In the genomic region with DNA sequence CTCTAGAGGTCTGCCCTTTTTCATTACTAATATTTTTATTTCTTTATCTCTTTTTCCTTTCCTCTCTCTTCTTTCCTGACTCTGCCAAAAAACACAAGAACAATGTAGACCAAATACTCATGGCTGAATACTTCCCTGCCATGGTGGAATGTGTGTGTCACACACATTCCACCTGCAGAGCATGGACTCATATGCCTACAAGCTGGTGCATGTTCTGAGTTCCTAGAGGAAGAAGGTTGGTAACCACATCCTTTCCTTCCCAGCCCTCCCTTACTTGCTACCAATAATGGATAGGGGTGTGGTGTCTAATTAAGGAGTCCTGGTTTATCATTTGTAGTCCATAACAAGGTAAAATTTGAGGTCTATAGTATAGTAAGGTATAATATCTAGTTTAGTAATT, we compare ENCODE assay signal across 18 cellular contexts. TPM values are rescaled to one million over a fixed set of nuclear protein-coding genes. Genes with fewer than 3 reads are reported as not detected.
DNase-seq lines count a peak whose midpoint lies in the region; ATAC-seq, FAIRE-seq and TF ChIP-seq lines count a peak whose summit lies in the region.
"Had no signal": no experiment of that assay in that cellular context is flagged by ENCODE, and none has a peak within 500 bp of the region (broad histone marks: within the 10 kb centered on the region; RNA-seq: fewer than 3 reads in every experiment).

No MANE protein-coding gene starts in this region.

- TF ChIP-seq CTCF in GM23338 (conservative IDR thresholded peaks at IDR 0.05; ENCODE audit: low read depth in 2 of 2) (no peak), mammary epithelial cell (conservative IDR thresholded peaks at IDR 0.05 in 1 of 2, IDR thresholded peaks at IDR 0.05 in 1 of 2; ENCODE audit: extremely low read depth in 1 of 2, insufficient read depth in 1 of 2, low read depth in 1 of 2, low read length in 2 of 2) (no peak), keratinocyte (optimal IDR thresholded peaks at IDR 0.05 in 1 of 3, IDR thresholded peaks at IDR 0.05 in 1 of 3, conservative IDR thresholded peaks at IDR 0.05 in 1 of 3; ENCODE audit: extremely low read depth in 1 of 3, insufficient read depth in 2 of 3, low read length in 3 of 3) (no peak), colonic mucosa (IDR thresholded peaks at IDR 0.05) (no peak), kidney (IDR thresholded peaks at IDR 0.05; ENCODE audit: borderline replicate concordance, extremely low read depth, insufficient read depth) (no peak)

- H3K9me1 ChIP-seq in keratinocyte (ENCODE audit: control insufficient read depth, extremely low read depth, insufficient read depth, low read length) = peaks cover 3% of the 10 kb centered on the region

- H3K79me2 ChIP-seq in GM23338 (replicated peaks; ENCODE audit: insufficient read depth) = no peaks in the 10 kb centered on the region
- H3K79me2 ChIP-seq in mammary epithelial cell (ENCODE audit: insufficient read depth, low read length) = no peaks in the 10 kb centered on the region
- no peaks in the 10 kb centered on the region for H3K79me2 ChIP-seq in keratinocyte (ENCODE audit: control insufficient read depth, insufficient read depth, low read length)

- no peak for ATAC-seq in GM23338
- no peak for ATAC-seq in activated T-cell treated with anti-CD3 and anti-CD28 coated beads, Interleukin-2, amount 50 U/mL, for 72 hours (replicated peaks in 1 of 2)

- H3K27me3 ChIP-seq in GM23338 (ENCODE audit: insufficient read depth) (no peaks in the 10 kb centered on the region), mammary epithelial cell (ENCODE audit: insufficient read depth, low read length) (no peaks in the 10 kb centered on the region), keratinocyte (ENCODE audit: control insufficient read depth, extremely low read depth, insufficient read depth, low read length) (no peaks in the 10 kb centered on the region), colonic mucosa (no peaks in the 10 kb centered on the region)
- H3K27me3 ChIP-seq: BE2C had no signal

- no peaks in the 10 kb centered on the region for H3F3A ChIP-seq in GM23338 (replicated peaks; ENCODE audit: low read depth)

- DNase-seq in GM23338 (ENCODE audit: low spot score) (peak; percentile 11), mammary epithelial cell (peak; percentile 92), keratinocyte (ENCODE audit: low read depth, low spot score) (peak; percentile 93), NCI-H82 (lab: John Stamatoyannopoulos, UW) (no peak), colonic mucosa (no peak), kidney (no peak)
- no peak for DNase-seq in activated T-cell treated with anti-CD3 and anti-CD28 coated beads, Interleukin-2, amount 50 U/mL, for 72 hours
- DNase-seq: BE2C; Calu3; CD4-positive, alpha-beta T cell; DMS53; H7; NCI-H187 treated with DMSO at 0.1 percent for 48 hours; NCI-H526 treated with DMSO at 0.1 percent for 48 hours; NK-92 treated with Interleukin-12 subunit alpha and Interleukin-12 subunit beta, amount 100 ng/mL, for 24 hours; SJCRH30 had no signal

- H3K27ac Mint-ChIP-seq in GM23338 = no peak overlapping the region
- H3K27ac Mint-ChIP-seq in activated T-cell treated with anti-CD3 and anti-CD28 coated beads, Interleukin-2, amount 50 U/mL, for 72 hours = no peak overlapping the region
- H3K27ac Mint-ChIP-seq: CD4-positive, alpha-beta T cell had no signal

- CTCF ChIA-PET in mammary epithelial cell (lab: Charles Lee; ENCODE audit: low non-redundant PET) = no interaction called here

- H3K4me2 ChIP-seq in GM23338 = no peak overlapping the region
- H3K4me2 ChIP-seq in mammary epithelial cell (ENCODE audit: insufficient read depth, low read depth, low read length) = peak overlapping the region; percentile 33
- H3K4me2 ChIP-seq in keratinocyte (ENCODE audit: control insufficient read depth, extremely low read depth, insufficient read depth, low read depth, low read length) = peak overlapping the region; percentile 35

- H3K9me3 ChIP-seq in mammary epithelial cell (replicated peaks; ENCODE audit: insufficient read depth, low read length) (no peaks in the 10 kb centered on the region), keratinocyte (ENCODE audit: control insufficient read depth, low read depth, low read length) (no peaks in the 10 kb centered on the region), colonic mucosa (no peaks in the 10 kb centered on the region), kidney (ENCODE audit: control insufficient read depth in 1 of 2, low read length in 2 of 2) (no peaks in the 10 kb centered on the region)
- H3K9me3 ChIP-seq: BE2C, SJCRH30 had no signal

- peaks cover 16% of the 10 kb centered on the region for H3K4me1 Mint-ChIP-seq in GM23338
- H3K4me1 Mint-ChIP-seq in activated T-cell treated with anti-CD3 and anti-CD28 coated beads, Interleukin-2, amount 50 U/mL, for 72 hours (ENCODE audit: low read depth) = no peaks in the 10 kb centered on the region

- no peak overlapping the region for H3K4me3 Mint-ChIP-seq in GM23338
- no peak overlapping the region for H3K4me3 Mint-ChIP-seq in activated T-cell treated with anti-CD3 and anti-CD28 coated beads, Interleukin-2, amount 50 U/mL, for 72 hours
- H3K4me3 Mint-ChIP-seq: CD4-positive, alpha-beta T cell had no signal

- peaks cover 5% of the 10 kb centered on the region; the same call in 1 of the 3 replicates for H3K36me3 Mint-ChIP-seq in GM23338 (ENCODE audit: low read depth)
- H3K36me3 Mint-ChIP-seq in activated T-cell treated with anti-CD3 and anti-CD28 coated beads, Interleukin-2, amount 50 U/mL, for 72 hours (ENCODE audit: insufficient read depth in 2 of 2) = no peaks in the 10 kb centered on the region

- H2AFZ ChIP-seq in GM23338 (no peak overlapping the region), mammary epithelial cell (ENCODE audit: low read depth, low read length) (no peak overlapping the region), keratinocyte (ENCODE audit: control insufficient read depth, low read length) (no peak overlapping the region)

- no peak overlapping the region for H3K4me3 ChIP-seq in GM23338
- no peak overlapping the region for H3K4me3 ChIP-seq in mammary epithelial cell (replicated peaks in 1 of 3; ENCODE audit: insufficient read depth in 1 of 3, low read depth in 2 of 3, low read length in 3 of 3)
- H3K4me3 ChIP-seq in keratinocyte (ENCODE audit: control insufficient read depth in 2 of 3, extremely low read depth in 1 of 3, insufficient read depth in 2 of 3, low read depth in 1 of 3, low read length in 3 of 3) = no peak overlapping the region
- no peak overlapping the region for H3K4me3 ChIP-seq in colonic mucosa
- no peak overlapping the region for H3K4me3 ChIP-seq in kidney (ENCODE audit: low read length in 2 of 2)
- H3K4me3 ChIP-seq: SJCRH30 had no signal

- in situ Hi-C loops in mammary epithelial cell (cut with MboI; ENCODE audit: low sequenced_read_pairs in 2 of 2) = no loop called here

- H4K20me1 ChIP-seq in GM23338 (replicated peaks; ENCODE audit: insufficient read depth) (no peaks in the 10 kb centered on the region), mammary epithelial cell (ENCODE audit: insufficient read depth, low read length) (no peaks in the 10 kb centered on the region), keratinocyte (ENCODE audit: control insufficient read depth, extremely low read depth, insufficient read depth, low read length) (no peaks in the 10 kb centered on the region)

- H3K4me1 ChIP-seq in GM23338 (ENCODE audit: insufficient read depth) = no peaks in the 10 kb centered on the region
- peaks cover 54% of the 10 kb centered on the region for H3K4me1 ChIP-seq in mammary epithelial cell (ENCODE audit: insufficient read depth, low read length)
- H3K4me1 ChIP-seq in keratinocyte (ENCODE audit: control insufficient read depth, extremely low read depth, insufficient read depth, low read length) = peaks cover 40% of the 10 kb centered on the region
- no peaks in the 10 kb centered on the region for H3K4me1 ChIP-seq in colonic mucosa
- no peaks in the 10 kb centered on the region for H3K4me1 ChIP-seq in kidney (ENCODE audit: control insufficient read depth in 1 of 2, insufficient read depth in 1 of 2, low read depth in 1 of 2, low read length in 2 of 2)
- H3K4me1 ChIP-seq: BE2C, SJCRH30 had no signal

- no peaks in the 10 kb centered on the region for H3K36me3 ChIP-seq in GM23338 (ENCODE audit: insufficient read depth)
- no peaks in the 10 kb centered on the region for H3K36me3 ChIP-seq in mammary epithelial cell (ENCODE audit: insufficient read depth, low read length)
- no peaks in the 10 kb centered on the region for H3K36me3 ChIP-seq in keratinocyte (ENCODE audit: control insufficient read depth in 2 of 2, extremely low read depth in 1 of 2, insufficient read depth in 2 of 2, low read length in 2 of 2)
- H3K36me3 ChIP-seq in colonic mucosa = no peaks in the 10 kb centered on the region
- no peaks in the 10 kb centered on the region for H3K36me3 ChIP-seq in kidney (ENCODE audit: control insufficient read depth in 1 of 2, insufficient read depth in 2 of 2, low read length in 2 of 2)
- H3K36me3 ChIP-seq: BE2C, SJCRH30 had no signal

- peak; percentile 100 for FAIRE-seq in keratinocyte (lab: Jason Lieb, UNC)
- no peak for FAIRE-seq in kidney (lab: Jason Lieb, UNC)
- FAIRE-seq: GM19239 had no signal

- dilution Hi-C loops in mammary epithelial cell (cut with HindIII; ENCODE audit: low sequenced_read_pairs) (no loop called here), keratinocyte (cut with MboI; ENCODE audit: extremely low pct_ligation_motif_present, low sequenced_read_pairs) (no loop called here)

- intact Hi-C loops in mammary epithelial cell (cut with micrococcal nuclease) (no loop called here), colonic mucosa (cut with DNase I) (no loop called here), kidney (cut with DNase I) (no loop called here)

- H3K9me2 ChIP-seq in GM23338 (ENCODE audit: insufficient read depth) = peaks cover 11% of the 10 kb centered on the region; the same call in 1 of the 2 replicates

- peaks cover 20% of the 10 kb centered on the region for H3K27me3 Mint-ChIP-seq in GM23338 (ENCODE audit: insufficient read depth, low read depth, poor library complexity)
- peaks cover 30% of the 10 kb centered on the region for H3K27me3 Mint-ChIP-seq in activated T-cell treated with anti-CD3 and anti-CD28 coated beads, Interleukin-2, amount 50 U/mL, for 72 hours (ENCODE audit: low read depth)

- no TSS peak for BruUV-seq in mammary epithelial cell (replicated peaks; lab: Mats Ljungman, UMichigan)

- H3K9ac ChIP-seq in mammary epithelial cell (ENCODE audit: insufficient read depth, low read length) = no peak overlapping the region
- no peak overlapping the region for H3K9ac ChIP-seq in keratinocyte (ENCODE audit: control insufficient read depth, extremely low read depth, insufficient read depth, low read length)
- no peak overlapping the region for H3K9ac ChIP-seq in colonic mucosa (ENCODE audit: low read depth in 2 of 2, low read length in 2 of 2)
- no peak overlapping the region for H3K9ac ChIP-seq in kidney (ENCODE audit: low read length in 2 of 2)

- H3K9me3 Mint-ChIP-seq in GM23338 = peaks cover 15% of the 10 kb centered on the region
- peaks cover 3% of the 10 kb centered on the region in 2 donors for H3K9me3 Mint-ChIP-seq in activated T-cell treated with anti-CD3 and anti-CD28 coated beads, Interleukin-2, amount 50 U/mL, for 72 hours
- H3K9me3 Mint-ChIP-seq: CD4-positive, alpha-beta T cell had no signal

- no peak overlapping the region for H3K27ac ChIP-seq in GM23338 (ENCODE audit: low read depth)
- peak overlapping the region; percentile 41 for H3K27ac ChIP-seq in mammary epithelial cell (ENCODE audit: insufficient read depth, low read depth, low read length)
- no peak overlapping the region for H3K27ac ChIP-seq in keratinocyte (ENCODE audit: control insufficient read depth, insufficient read depth, low read length)
- no peak overlapping the region for H3K27ac ChIP-seq in colonic mucosa
- no peak overlapping the region for H3K27ac ChIP-seq in kidney (ENCODE audit: low read depth in 2 of 2, low read length in 2 of 2)
- H3K27ac ChIP-seq: SJCRH30 had no signal

RNA-seq across cellular contexts. Expression of a gene that starts 15.2 kb away (rescaled TPM):
- not detected in 2 replicates for total RNA-seq in GM23338 (2014; rRNA removed; shearing (Covaris generic))
- not detected in 2 replicates for polyA plus RNA-seq in GM23338 (2016; fragmentation: Nextera tagmentation; extraction: Ambion mirVana)
- not detected for total RNA-seq in mammary epithelial cell
- not detected for polyA plus RNA-seq in mammary epithelial cell
- not detected for polyA minus RNA-seq in mammary epithelial cell
- not detected in 3 replicates for polyA plus RNA-seq in keratinocyte
- polyA plus RNA-seq in keratinocyte (2011; ENCODE audit: low read depth) = not detected
- polyA plus RNA-seq in keratinocyte (2011; cell fraction: cytosol; rRNA removed) = not detected in 2 replicates
- polyA plus RNA-seq in keratinocyte (2011; cell fraction: nucleus; rRNA removed) = not detected in 2 replicates
- polyA plus RNA-seq in keratinocyte (2012; ENCODE audit: low replicate concordance) = not detected in 2 replicates
- polyA minus RNA-seq in keratinocyte = not detected in 3 replicates
- not detected for polyA minus RNA-seq in keratinocyte (2011; cell fraction: cytosol; rRNA and poly(A)+ RNA removed)
- polyA minus RNA-seq in keratinocyte (2011; cell fraction: nucleus; rRNA and poly(A)+ RNA removed) = not detected in 2 replicates
- not detected for total RNA-seq in activated T-cell treated with anti-CD3 and anti-CD28 coated beads, Interleukin-2, amount 50 U/mL, for 72 hours
- total RNA-seq in colonic mucosa = not detected
- not detected for total RNA-seq in kidney
- polyA plus RNA-seq in kidney (ENCODE audit: insufficient read depth, low read depth, low replicate concordance) = not detected
- total RNA-seq: Calu3; CD4-positive, alpha-beta T cell; H7; OCI-LY7; SJCRH30 had no signal

RNA-seq across cellular contexts. Expression of a gene that starts 22.2 kb away (rescaled TPM):
- total RNA-seq in GM23338 (2014; rRNA removed; shearing (Covaris generic)) = not detected in 2 replicates
- polyA plus RNA-seq in GM23338 (2016; fragmentation: Nextera tagmentation; extraction: Ambion mirVana) (not detected in 2 replicates), mammary epithelial cell (not detected), keratinocyte (not detected in 3 replicates), kidney (ENCODE audit: insufficient read depth, low read depth, low replicate concordance) (not detected)
- total RNA-seq in mammary epithelial cell (not detected), colonic mucosa (not detected), kidney (not detected)
- polyA minus RNA-seq in mammary epithelial cell (not detected), keratinocyte (0.32 TPM in 1 of 3 replicates, not detected in the others)
- not detected for polyA plus RNA-seq in keratinocyte (2011; ENCODE audit: low read depth)
- not detected in 2 replicates for polyA plus RNA-seq in keratinocyte (2011; cell fraction: cytosol; rRNA removed)
- not detected in 2 replicates for polyA plus RNA-seq in keratinocyte (2011; cell fraction: nucleus; rRNA removed)
- not detected in 2 replicates for polyA plus RNA-seq in keratinocyte (2012; ENCODE audit: low replicate concordance)
- not detected for polyA minus RNA-seq in keratinocyte (2011; cell fraction: cytosol; rRNA and poly(A)+ RNA removed)
- polyA minus RNA-seq in keratinocyte (2011; cell fraction: nucleus; rRNA and poly(A)+ RNA removed) = not detected in 2 replicates
- not detected for total RNA-seq in activated T-cell treated with anti-CD3 and anti-CD28 coated beads, Interleukin-2, amount 50 U/mL, for 72 hours
- total RNA-seq: Calu3; CD4-positive, alpha-beta T cell; H7; OCI-LY7; SJCRH30 had no signal

RNA-seq across cellular contexts. Expression of a gene that starts 54.2 kb away (rescaled TPM):
- 51.8 and 70.7 TPM in 2 replicates for total RNA-seq in GM23338 (2014; rRNA removed; shearing (Covaris generic))
- polyA plus RNA-seq in GM23338 (2016; fragmentation: Nextera tagmentation; extraction: Ambion mirVana) (71.5 and 72.9 TPM in 2 replicates), mammary epithelial cell (340 TPM), keratinocyte (193 to 339 TPM (median 194 TPM) in 3 replicates), kidney (ENCODE audit: insufficient read depth, low read depth, low replicate concordance) (942 TPM)
- total RNA-seq in mammary epithelial cell (100 to 1,000 TPM; 158 to 380 TPM), colonic mucosa (100 to 1,000 TPM; 606 to 666 TPM), kidney (852 TPM)
- polyA minus RNA-seq in mammary epithelial cell (272 TPM), keratinocyte (189 to 317 TPM (median 258 TPM) in 3 replicates)
- 94.0 TPM for polyA plus RNA-seq in keratinocyte (2011; ENCODE audit: low read depth)
- polyA plus RNA-seq in keratinocyte (2011; cell fraction: cytosol; rRNA removed) = 253 and 507 TPM in 2 replicates
- 171 and 289 TPM in 2 replicates for polyA plus RNA-seq in keratinocyte (2011; cell fraction: nucleus; rRNA removed)
- polyA plus RNA-seq in keratinocyte (2012; ENCODE audit: low replicate concordance) = 333 and 409 TPM in 2 replicates
- polyA minus RNA-seq in keratinocyte (2011; cell fraction: cytosol; rRNA and poly(A)+ RNA removed) = 535 TPM
- 137 and 147 TPM in 2 replicates for polyA minus RNA-seq in keratinocyte (2011; cell fraction: nucleus; rRNA and poly(A)+ RNA removed)
- under 1 TPM; 0.22 to 0.30 TPM for total RNA-seq in activated T-cell treated with anti-CD3 and anti-CD28 coated beads, Interleukin-2, amount 50 U/mL, for 72 hours
- total RNA-seq: OCI-LY7 had no signal

Comparison
In these comparisons a context has a peak if more than half of its experiments do, and no peak if none do; other contexts are left out.
1. DNase-seq: peak in GM23338 (single experiment), mammary epithelial cell (single experiment) and keratinocyte (single experiment); none in NCI-H82 (single experiment), activated T-cell treated with anti-CD3 and anti-CD28 coated beads, Interleukin-2, amount 50 U/mL, for 72 hours (0 of 2), colonic mucosa (single experiment) and kidney (single experiment).
2. RNA of a gene that starts 54.2 kb away (total RNA-seq): 852 TPM in kidney (single experiment), 606 to 666 TPM in colonic mucosa, 158 to 380 TPM in mammary epithelial cell and 51.8 to 70.7 TPM in GM23338; 0.22 to 0.30 TPM in activated T-cell treated with anti-CD3 and anti-CD28 coated beads, Interleukin-2, amount 50 U/mL, for 72 hours; every median in the first group is over 10 times any median in the second.